28 cellular contexts compared by ENCODE assay signal in genomic region chr5:160075073-160075472, GRCh38.
"Had no signal": no experiment of that assay in that cellular context is flagged by ENCODE, and none has a peak within 500 bp of the region (broad histone marks: within the 10 kb centered on the region; RNA-seq: fewer than 3 reads in every experiment).

No MANE protein-coding gene starts in this region.

- H3K4me2 ChIP-seq: KMS-11 had no signal

- H3K27ac Mint-ChIP-seq: activated CD4-positive, alpha-beta memory T cell treated with anti-CD3 and anti-CD28 coated beads for 36 hours; activated CD4-positive, alpha-beta T cell treated with anti-CD3 and anti-CD28 coated beads, Interleukin-2, amount 10 ng/mL, durations not matched to agents 7 days and 5 days; activated naive CD4-positive, alpha-beta T cell treated with anti-CD3 and anti-CD28 coated beads for 36 hours; activated naive CD8-positive, alpha-beta T cell; activated T-helper 17 cell treated with anti-CD3 and anti-CD28 coated beads, Interleukin-2, amount 50 U/mL, for 72 hours; T-cell had no signal

- H3K4me1 ChIP-seq: body of pancreas had no signal

- H3K27ac ChIP-seq: body of pancreas, KMS-11, SJCRH30, VCaP had no signal

- H3K9me3 ChIP-seq: body of pancreas, SJCRH30 had no signal

- H3K4me3 Mint-ChIP-seq: activated CD4-positive, alpha-beta memory T cell treated with anti-CD3 and anti-CD28 coated beads for 36 hours; activated CD4-positive, alpha-beta T cell treated with anti-CD3 and anti-CD28 coated beads, Interleukin-2, amount 10 ng/mL, durations not matched to agents 7 days and 5 days; activated naive CD4-positive, alpha-beta T cell treated with anti-CD3 and anti-CD28 coated beads for 36 hours; activated naive CD8-positive, alpha-beta T cell; activated T-helper 17 cell treated with anti-CD3 and anti-CD28 coated beads, Interleukin-2, amount 50 U/mL, for 72 hours; T-cell had no signal

- H3K9me3 Mint-ChIP-seq: activated CD4-positive, alpha-beta memory T cell treated with anti-CD3 and anti-CD28 coated beads for 36 hours; activated CD4-positive, alpha-beta T cell treated with anti-CD3 and anti-CD28 coated beads, Interleukin-2, amount 10 ng/mL, durations not matched to agents 7 days and 5 days; activated naive CD4-positive, alpha-beta T cell treated with anti-CD3 and anti-CD28 coated beads for 36 hours; activated T-helper 17 cell treated with anti-CD3 and anti-CD28 coated beads, Interleukin-2, amount 50 U/mL, for 72 hours; T-cell had no signal

- H3K4me1 Mint-ChIP-seq: activated T-helper 17 cell treated with anti-CD3 and anti-CD28 coated beads, Interleukin-2, amount 50 U/mL, for 72 hours had no signal

- H3K27me3 Mint-ChIP-seq: activated CD4-positive, alpha-beta memory T cell treated with anti-CD3 and anti-CD28 coated beads for 36 hours; activated CD4-positive, alpha-beta T cell treated with anti-CD3 and anti-CD28 coated beads, Interleukin-2, amount 10 ng/mL, durations not matched to agents 7 days and 5 days; activated naive CD8-positive, alpha-beta T cell; activated T-helper 17 cell treated with anti-CD3 and anti-CD28 coated beads, Interleukin-2, amount 50 U/mL, for 72 hours; T-cell had no signal

- H3K27me3 ChIP-seq: body of pancreas, SJCRH30 had no signal

- H3K4me3 ChIP-seq: body of pancreas, SJCRH30 had no signal

- H3K9ac ChIP-seq: KMS-11 had no signal

- DNase-seq: activated CD4-positive, alpha-beta memory T cell treated with anti-CD3 and anti-CD28 coated beads for 36 hours; activated CD4-positive, alpha-beta T cell treated with anti-CD3 and anti-CD28 coated beads, Interleukin-2, amount 10 ng/mL, durations not matched to agents 7 days and 5 days; activated CD4-positive, CD25-positive, alpha-beta regulatory T cell; activated gamma-delta T cell; activated naive CD4-positive, alpha-beta T cell treated with anti-CD3 and anti-CD28 coated beads for 36 hours; activated T-cell treated with anti-CD3 and anti-CD28 coated beads for 4 hours; activated T-cell treated with anti-CD3 and anti-CD28 coated beads, Interleukin-2, amount 50 U/mL, for 48 hours; body of pancreas; MV-4-11; NCI-H1092 treated with DMSO at 0.1 percent for 48 hours; NCI-H1417 treated with DMSO at 0.1 percent for 48 hours; NCI-H1694; NCI-H2029 treated with DMSO at 0.1 percent for 48 hours; NCI-H345; NCI-H510A; NCI-H526 treated with DMSO at 0.1 percent for 48 hours; NCI-H82; Right ventricle myocardium superior; RPMI8226; T-cell; T-helper 2 cell; T1000 had no signal

- ATAC-seq: activated T-helper 17 cell treated with anti-CD3 and anti-CD28 coated beads, Interleukin-2, amount 50 U/mL, for 72 hours; body of pancreas; Panc1; T-cell had no signal
